8 cellular contexts compared by ENCODE assay signal in genomic region chr3:90091557-90091956, GRCh38.
DNase-seq lines count a peak whose midpoint lies in the region; ATAC-seq and TF ChIP-seq lines count a peak whose summit lies in the region.

No MANE protein-coding gene starts in this region.

- H3K4me3 ChIP-seq in ACC112 (ENCODE audit: low read depth, low read length) (peak overlapping the region; percentile 50; the same call in 1 of the 2 replicates), MG63 (no peak overlapping the region), iPS DF 6.9 (ENCODE audit: low read length) (no peak overlapping the region), upper lobe of right lung (no peak overlapping the region)

- TF ChIP-seq CTCF in upper lobe of right lung (IDR thresholded peaks at IDR 0.05) (peak; percentile 57), omental fat pad (IDR thresholded peaks at IDR 0.05) (no peak)

- H3K27me3 ChIP-seq in ACC112 (ENCODE audit: insufficient read depth, low read length) (no peaks in the 10 kb centered on the region), MG63 (no peaks in the 10 kb centered on the region), iPS DF 6.9 (ENCODE audit: control insufficient read depth, insufficient read depth, low read length) (no peaks in the 10 kb centered on the region), upper lobe of right lung (no peaks in the 10 kb centered on the region)

- H3K9me3 ChIP-seq in MG63 (no peaks in the 10 kb centered on the region), iPS DF 6.9 (ENCODE audit: control insufficient read depth, insufficient read depth, low read length) (no peaks in the 10 kb centered on the region), upper lobe of right lung (no peaks in the 10 kb centered on the region)

- peak overlapping the region; percentile 88 for H2AFZ ChIP-seq in ACC112 (ENCODE audit: low read length, unreplicated experiment)

- peak overlapping the region; percentile 46; the same call in 1 of the 2 replicates for H3K27ac ChIP-seq in ACC112 (ENCODE audit: low read depth, low read length)
- no peak overlapping the region for H3K27ac ChIP-seq in iPS DF 6.9 (ENCODE audit: low read length)
- H3K27ac ChIP-seq in upper lobe of right lung, result no peak overlapping the region

- intact Hi-C loops in upper lobe of right lung (cut with DNase I), result no loop called here

- H3K79me2 ChIP-seq in ACC112 (ENCODE audit: control insufficient read depth, insufficient read depth, low read length, unreplicated experiment), result no peaks in the 10 kb centered on the region

- DNase-seq in MG63 (peak; percentile 17), SW480 (ENCODE audit: low spot score) (peak; percentile 93), iPS DF 6.9 (ENCODE audit: low read depth, low spot score) (peak; percentile 18), upper lobe of right lung (no peak), omental fat pad (ENCODE audit: low spot score) (no peak)
- DNase-seq in activated CD4-positive, alpha-beta T cell treated with anti-CD3 and anti-CD28 coated beads for 1 hour, result no peak

- peaks cover 8% of the 10 kb centered on the region for H3K4me1 ChIP-seq in ACC112 (ENCODE audit: control insufficient read depth, insufficient read depth, low read length, unreplicated experiment)
- no peaks in the 10 kb centered on the region for H3K4me1 ChIP-seq in iPS DF 6.9 (ENCODE audit: control insufficient read depth, insufficient read depth, low read length)
- no peaks in the 10 kb centered on the region for H3K4me1 ChIP-seq in upper lobe of right lung

- ATAC-seq in GM19468 (IDR thresholded peaks at IDR 0.05; ENCODE audit: extremely low read depth, unreplicated experiment) (peak; percentile 61), upper lobe of right lung (peak; percentile 76), omental fat pad (ENCODE audit: low FRiP score) (no peak)

- WGBS in iPS DF 6.9 (ENCODE audit: insufficient coverage, insufficient read length), result no CpG with 5 or more reads among the region's 2 CpGs

- H3K36me3 ChIP-seq in ACC112 (ENCODE audit: insufficient read depth, low read length) (no peaks in the 10 kb centered on the region), MG63 (no peaks in the 10 kb centered on the region), iPS DF 6.9 (ENCODE audit: control insufficient read depth, insufficient read depth, low read length) (no peaks in the 10 kb centered on the region), upper lobe of right lung (no peaks in the 10 kb centered on the region)

Comparison
In these comparisons a context has a peak if more than half of its experiments do, and no peak if none do; other contexts are left out.
1. DNase-seq: peak in MG63 (single experiment), SW480 (single experiment) and iPS DF 6.9 (single experiment); none in upper lobe of right lung (single experiment), activated CD4-positive, alpha-beta T cell treated with anti-CD3 and anti-CD28 coated beads for 1 hour (single experiment) and omental fat pad (single experiment).